In the genomic region with DNA sequence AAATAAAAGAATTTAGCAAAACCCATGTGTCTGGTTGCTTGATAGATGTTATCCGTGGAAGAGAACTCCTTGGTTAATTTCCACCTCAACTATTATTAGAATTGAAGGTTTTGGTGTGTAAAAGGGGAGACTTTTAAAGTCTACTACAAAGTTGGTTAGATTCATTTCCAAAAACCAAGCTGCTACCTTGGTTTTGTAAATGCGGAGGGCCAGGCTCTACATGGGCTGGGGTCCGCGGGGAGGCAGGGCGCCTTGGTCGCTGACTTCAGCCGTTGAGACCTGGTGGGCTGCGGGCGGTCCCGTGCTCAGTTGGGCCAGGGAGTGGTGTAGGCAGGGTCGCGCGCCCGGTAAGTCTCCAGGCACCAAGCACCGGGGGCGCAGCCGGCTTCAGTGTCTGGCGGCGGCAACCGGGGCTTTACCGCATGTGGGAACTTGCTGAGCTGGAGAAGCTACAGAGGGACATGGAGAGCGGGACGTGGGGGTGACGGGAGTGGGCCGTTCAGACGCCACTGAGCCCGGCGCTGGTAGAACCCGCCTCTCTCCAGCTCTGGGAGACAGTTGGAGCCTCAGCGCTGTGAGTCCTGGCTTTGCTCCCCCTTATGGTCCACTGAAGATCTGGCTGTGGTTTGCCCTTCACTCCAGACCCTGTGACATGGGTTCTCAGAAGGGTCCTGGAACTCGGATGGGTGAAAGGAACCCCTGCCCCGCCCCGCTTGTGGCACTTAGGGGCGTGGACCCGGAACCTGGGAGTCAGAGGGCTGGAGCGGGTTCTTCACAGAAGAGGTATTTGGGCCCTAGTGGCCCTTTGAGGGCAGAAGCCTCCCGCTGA, we compare ENCODE assay signal across 17 cellular contexts. TPM values are rescaled to one million over a fixed set of nuclear protein-coding genes. Genes with fewer than 3 reads are reported as not detected.
A peak's percentile ranks its signal among the peaks of the same experiment; 100 is the strongest.
DNase-seq lines count a peak whose midpoint lies in the region; ATAC-seq and TF ChIP-seq lines count a peak whose summit lies in the region.
"Had no signal": no experiment of that assay in that cellular context is flagged by ENCODE, and none has a peak within 500 bp of the region (broad histone marks: within the 10 kb centered on the region; RNA-seq: fewer than 3 reads in every experiment).

No MANE protein-coding gene starts in this region.

- no peaks in the 10 kb centered on the region for H3K36me3 ChIP-seq in tibial artery
- H3K36me3 ChIP-seq: ascending aorta, neutrophil had no signal

- H3K27me3 Mint-ChIP-seq in activated T-cell treated with anti-CD3 and anti-CD28 coated beads, Interleukin-2, amount 50 U/mL, for 72 hours (ENCODE audit: low read depth): peaks cover 70% of the 10 kb centered on the region
- H3K27me3 Mint-ChIP-seq in activated T-cell treated with anti-CD3 and anti-CD28 coated beads, Interleukin-2, amount 50 U/mL, for 24 hours: peaks cover 23% of the 10 kb centered on the region
- H3K27me3 Mint-ChIP-seq in activated B cell treated with CpG ODN at 0.5 μM for 24 hours (peaks cover 58% of the 10 kb centered on the region), immature natural killer cell (ENCODE audit: low read depth in 3 of 3) (peaks cover 12 to 58% (median 32%) of the 10 kb centered on the region in 3 donors)

- no peak overlapping the region for H3K4me3 ChIP-seq in tibial artery
- H3K4me3 ChIP-seq: ascending aorta had no signal

- H3K27ac Mint-ChIP-seq in activated T-cell treated with anti-CD3 and anti-CD28 coated beads, Interleukin-2, amount 50 U/mL, for 72 hours: peak overlapping the region; percentile 54
- no peak overlapping the region for H3K27ac Mint-ChIP-seq in activated T-cell treated with anti-CD3 and anti-CD28 coated beads, Interleukin-2, amount 50 U/mL, for 24 hours
- H3K27ac Mint-ChIP-seq in activated B cell treated with CpG ODN at 0.5 μM for 24 hours: no peak overlapping the region
- peak overlapping the region in 1 of 6 donors; percentile 50 for H3K27ac Mint-ChIP-seq in immature natural killer cell
- H3K27ac Mint-ChIP-seq: activated T-helper 1 cell treated with anti-CD3 and anti-CD28 coated beads, Interleukin-12 subunit alpha, Interleukin-12 subunit beta, Interleukin-2, Interleukin-4 antibody, amounts not matched to agents 30 ng/mL and 10 ng/mL and 1 ng/mL, durations not matched to agents 14 hours and 24 hours and 36 hours had no signal

- peak in 1 of 2 donors; percentile 9 for ATAC-seq in activated T-cell treated with anti-CD3 and anti-CD28 coated beads, Interleukin-2, amount 50 U/mL, for 72 hours (replicated peaks in 1 of 2)
- ATAC-seq in activated B cell treated with CpG ODN at 0.5 μM for 24 hours (ENCODE audit: low read depth): no peak
- no peak for ATAC-seq in GM18520 (IDR thresholded peaks at IDR 0.05; ENCODE audit: unreplicated experiment)

- POLR2A ChIA-PET in activated B cell treated with CpG ODN at 0.5 μM for 24 hours (lab: Charles Lee): interaction anchor here (0.5 to 0.6 kb wide), 3 partner anchors 9 to 36 kb away, joined by 3 to 7 read pairs (median 3); no protein-coding TSS in a partner anchor

- no peak overlapping the region for H3K27ac ChIP-seq in tibial artery
- H3K27ac ChIP-seq: ascending aorta, neutrophil, spleen had no signal

- H3K9me3 Mint-ChIP-seq in activated T-cell treated with anti-CD3 and anti-CD28 coated beads, Interleukin-2, amount 50 U/mL, for 72 hours: no peaks in the 10 kb centered on the region
- peaks cover 6% of the 10 kb centered on the region for H3K9me3 Mint-ChIP-seq in activated T-cell treated with anti-CD3 and anti-CD28 coated beads, Interleukin-2, amount 50 U/mL, for 24 hours
- H3K9me3 Mint-ChIP-seq in activated B cell treated with CpG ODN at 0.5 μM for 24 hours: no peaks in the 10 kb centered on the region
- H3K9me3 Mint-ChIP-seq in immature natural killer cell: peaks cover 0 to 5% (median 0%) of the 10 kb centered on the region in 6 donors

- no peak for TF ChIP-seq CTCF in activated B cell treated with CpG ODN at 0.5 μM for 24 hours (IDR thresholded peaks at IDR 0.05)
- no peak for TF ChIP-seq CTCF in tibial artery (IDR thresholded peaks at IDR 0.05)

- intact Hi-C loops in activated B cell treated with CpG ODN at 0.5 μM for 24 hours (cut with micrococcal nuclease): no loop called here
- intact Hi-C loops in tibial artery (cut with DNase I; ENCODE audit: low total_unique reads): no loop called here

- H3K4me3 Mint-ChIP-seq in activated T-cell treated with anti-CD3 and anti-CD28 coated beads, Interleukin-2, amount 50 U/mL, for 72 hours: peak overlapping the region; percentile 39
- no peak overlapping the region for H3K4me3 Mint-ChIP-seq in activated T-cell treated with anti-CD3 and anti-CD28 coated beads, Interleukin-2, amount 50 U/mL, for 24 hours
- H3K4me3 Mint-ChIP-seq in activated B cell treated with CpG ODN at 0.5 μM for 24 hours: peak overlapping the region; percentile 41
- H3K4me3 Mint-ChIP-seq in immature natural killer cell: peak overlapping the region in 3 of 5 donors; percentile 33 to 61 (median 44)
- H3K4me3 Mint-ChIP-seq: activated T-helper 1 cell treated with anti-CD3 and anti-CD28 coated beads, Interleukin-12 subunit alpha, Interleukin-12 subunit beta, Interleukin-2, Interleukin-4 antibody, amounts not matched to agents 30 ng/mL and 10 ng/mL and 1 ng/mL, durations not matched to agents 14 hours and 24 hours and 36 hours had no signal

- H3K4me1 ChIP-seq in tibial artery: no peaks in the 10 kb centered on the region
- H3K4me1 ChIP-seq: ascending aorta, Caco-2 had no signal

- CTCF ChIA-PET in activated B cell treated with CpG ODN at 0.5 μM for 24 hours (lab: Charles Lee): interaction anchor here (1.1 to 1.6 kb wide), 2 partner anchors 12 to 206 kb away, joined by 3 to 4 read pairs; no protein-coding TSS in a partner anchor

- no peaks in the 10 kb centered on the region for H3K9me3 ChIP-seq in tibial artery
- H3K9me3 ChIP-seq: ascending aorta, Caco-2 had no signal

- H3K27me3 ChIP-seq in tibial artery: peaks cover 0 to 42% of the 10 kb centered on the region in 2 donors

- peaks cover 0 to 4% of the 10 kb centered on the region in 2 donors for H3K36me3 Mint-ChIP-seq in activated T-cell treated with anti-CD3 and anti-CD28 coated beads, Interleukin-2, amount 50 U/mL, for 72 hours (ENCODE audit: insufficient read depth in 2 of 2)
- no peaks in the 10 kb centered on the region for H3K36me3 Mint-ChIP-seq in activated T-cell treated with anti-CD3 and anti-CD28 coated beads, Interleukin-2, amount 50 U/mL, for 24 hours (ENCODE audit: low read depth)
- H3K36me3 Mint-ChIP-seq in activated B cell treated with CpG ODN at 0.5 μM for 24 hours (ENCODE audit: low read depth) (no peaks in the 10 kb centered on the region), immature natural killer cell (peaks cover 0 to 2% (median 0%) of the 10 kb centered on the region in 3 donors)

- no peak for DNase-seq in activated T-cell treated with anti-CD3 and anti-CD28 coated beads, Interleukin-2, amount 50 U/mL, for 72 hours
- DNase-seq in activated T-cell treated with anti-CD3 and anti-CD28 coated beads, Interleukin-2, amount 50 U/mL, for 24 hours: no peak
- DNase-seq in activated B cell treated with CpG ODN at 0.5 μM for 24 hours (no peak), immature natural killer cell (no peak), DMS153 treated with DMSO at 0.1 percent for 48 hours (lab: John Stamatoyannopoulos, UW; ENCODE audit: unreplicated experiment) (no peak), tibial artery (no peak)
- peak; percentile 25 for DNase-seq in stimulated activated CD8-positive, alpha-beta memory T cell treated with anti-CD3 and anti-CD28 coated beads, Interleukin-4, amount 100 ng/mL, for 48 hours
- DNase-seq: ACHN, Caco-2, NCI-H1105, OCI-M1, spleen, SW 1271 had no signal

- H3K4me1 Mint-ChIP-seq in activated T-cell treated with anti-CD3 and anti-CD28 coated beads, Interleukin-2, amount 50 U/mL, for 72 hours (ENCODE audit: low read depth): peaks cover 24% of the 10 kb centered on the region
- peaks cover 17% of the 10 kb centered on the region for H3K4me1 Mint-ChIP-seq in activated T-cell treated with anti-CD3 and anti-CD28 coated beads, Interleukin-2, amount 50 U/mL, for 24 hours (ENCODE audit: low read depth)
- H3K4me1 Mint-ChIP-seq in activated B cell treated with CpG ODN at 0.5 μM for 24 hours (no peaks in the 10 kb centered on the region), immature natural killer cell (peaks cover 5 to 14% of the 10 kb centered on the region in 2 donors)

RNA-seq across cellular contexts. Expression of a gene that starts 11.8 kb away (rescaled TPM):
- not detected for total RNA-seq in activated T-cell treated with anti-CD3 and anti-CD28 coated beads, Interleukin-2, amount 50 U/mL, for 72 hours
- total RNA-seq in activated B cell treated with CpG ODN at 0.5 μM for 24 hours: not detected in 2 replicates
- not detected for polyA plus RNA-seq in immature natural killer cell
- total RNA-seq: activated T-helper 1 cell treated with anti-CD3 and anti-CD28 coated beads, Interleukin-12 subunit alpha, Interleukin-12 subunit beta, Interleukin-2, Interleukin-4 antibody, amounts not matched to agents 30 ng/mL and 10 ng/mL and 1 ng/mL, durations not matched to agents 14 hours and 24 hours and 36 hours had no signal

RNA-seq across cellular contexts. Expression of a gene that starts 13.8 kb away (rescaled TPM):
- total RNA-seq in activated T-cell treated with anti-CD3 and anti-CD28 coated beads, Interleukin-2, amount 50 U/mL, for 72 hours: under 1 TPM; 0.41 to 0.93 TPM
- 0.15 TPM in 1 of 2 replicates, not detected in the other for total RNA-seq in activated B cell treated with CpG ODN at 0.5 μM for 24 hours
- not detected for polyA plus RNA-seq in immature natural killer cell
- total RNA-seq: activated T-helper 1 cell treated with anti-CD3 and anti-CD28 coated beads, Interleukin-12 subunit alpha, Interleukin-12 subunit beta, Interleukin-2, Interleukin-4 antibody, amounts not matched to agents 30 ng/mL and 10 ng/mL and 1 ng/mL, durations not matched to agents 14 hours and 24 hours and 36 hours; Caco-2 had no signal
